8 cellular contexts compared by ENCODE assay signal in genomic region chr1:51330331-51331201, GRCh38. TPM values are rescaled to one million over a fixed set of nuclear protein-coding genes. Genes with fewer than 3 reads are reported as not detected.
DNase-seq lines count a peak whose midpoint lies in the region; ATAC-seq, FAIRE-seq and TF ChIP-seq lines count a peak whose summit lies in the region.

Gene TTC39A, minus strand, starts transcription at chr1:51330562. Its CDS starts 85 bp downstream, at chr1:51330477.

- DNase-seq in BJ (ENCODE audit: low read depth): no peak
- DNase-seq in HEK293T (ENCODE audit: extremely low spot score): peak; percentile 34
- peak; percentile 43 for DNase-seq in left kidney (ENCODE audit: low read depth, low spot score)
- peak; percentile 32 to 44 for DNase-seq in thyroid gland
- DNase-seq in HTR-8/SVneo (ENCODE audit: insufficient read length, low spot score): no peak
- no peak for DNase-seq in SKM-1 (lab: John Stamatoyannopoulos, UW; ENCODE audit: unreplicated experiment)

- 11 to 22% methylated on average over 11 to 22 of the region's 87 CpGs for WGBS in thyroid gland, 2 donors

- TF ChIP-seq CTCF in BJ (IDR thresholded peaks at IDR 0.05; ENCODE audit: insufficient read depth, low read depth, low read length) (no peak), brain (conservative IDR thresholded peaks at IDR 0.05) (no peak), thyroid gland (IDR thresholded peaks at IDR 0.05) (no peak)

- H3K4me3 ChIP-seq in BJ (ENCODE audit: low read depth, low read length) (peak within 1 kb of the TSS; percentile 29), thyroid gland (replicated peaks in 1 of 3) (peak within 1 kb of the TSS; percentile 3 to 44 (median 27))

- POLR2A ChIA-PET in BJ (lab: Charles Lee) (no interaction called here), HEK293T (lab: Yijun Ruan, JAX) (interaction anchor here (1.2 to 1.9 kb wide), 3 partner anchors 10 to 240 kb away, joined by 3 to 9 read pairs (median 5); partner anchors contain the start of gene RNF11)

- CTCF ChIA-PET in BJ (lab: Yijun Ruan, JAX): interaction anchor here (1.0 to 1.4 kb wide), 2 partner anchors 18 to 62 kb away, joined by 3 to 4 read pairs; no protein-coding TSS in a partner anchor
- CTCF ChIA-PET in HEK293T (lab: Yijun Ruan, JAX): interaction anchor here (0.5 kb wide), 2 partner anchors 10 to 132 kb away, joined by 3 to 4 read pairs; no protein-coding TSS in a partner anchor

- TF ChIP-seq POLR2A in thyroid gland (IDR thresholded peaks at IDR 0.05): peak in 1 of 2 donors; percentile 23

- H3K4me1 Mint-ChIP-seq in brain: peaks cover 15% of the 10 kb centered on the region

- no peaks in the 10 kb centered on the region for H3K36me3 Mint-ChIP-seq in brain

- intact Hi-C loops in thyroid gland (cut with DNase I): no loop called here

- peaks cover 0 to 8% (median 0%) of the 10 kb centered on the region in 5 experiments for H3K9me3 Mint-ChIP-seq in brain

- H3K9me3 ChIP-seq in thyroid gland: no peaks in the 10 kb centered on the region

- peak within 1 kb of the TSS; percentile 78 to 87 (median 82) for H3K4me3 Mint-ChIP-seq in brain

- H3K27me3 ChIP-seq in BJ (ENCODE audit: control insufficient read depth, insufficient read depth, low read length): no peaks in the 10 kb centered on the region
- no peaks in the 10 kb centered on the region for H3K27me3 ChIP-seq in thyroid gland

- peaks cover 17 to 19% of the 10 kb centered on the region in 2 donors for H3K4me1 ChIP-seq in thyroid gland

- H3K36me3 ChIP-seq in BJ (ENCODE audit: control insufficient read depth, insufficient read depth, low read length) (no peaks in the 10 kb centered on the region), thyroid gland (no peaks in the 10 kb centered on the region)

- H3K27ac Mint-ChIP-seq in brain: peak within 1 kb of the TSS; percentile 59 to 88 (median 74)

- no peak for ATAC-seq in HG03565 (IDR thresholded peaks at IDR 0.05; ENCODE audit: unreplicated experiment)

- peak within 1 kb of the TSS; percentile 37 to 72 (median 67) for H3K27ac ChIP-seq in thyroid gland

- H3K27me3 Mint-ChIP-seq in brain: peaks cover 22% of the 10 kb centered on the region

- no peak for FAIRE-seq in HTR-8/SVneo (lab: Jason Lieb, UNC)

TF ChIP-seq in HEK293T, 16 proteins besides CTCF, POLR2A, EP300 and RAD21:
- TF ChIP-seq FOXM1 (IDR thresholded peaks at IDR 0.05; ENCODE audit: borderline replicate concordance): 0 out of 2 replicates have a peak, but pooled peaks have one; percentile 14
- TF ChIP-seq SUZ12 (IDR thresholded peaks at IDR 0.05): no peak
- TF ChIP-seq L3MBTL2 (conservative IDR thresholded peaks at IDR 0.05): 0 out of 2 replicates have a peak, but pooled peaks have one; percentile 24
- no peak for TF ChIP-seq SP1 (IDR thresholded peaks at IDR 0.05)

RNA-seq across cellular contexts. Expression of gene TTC39A, which starts in this region (rescaled TPM):
- polyA plus RNA-seq in BJ (2011; rRNA removed) (0.43 and 0.47 TPM in 2 replicates), brain (ENCODE audit: insufficient read depth, low read depth, low replicate concordance) (4.8 TPM)
- polyA minus RNA-seq in BJ (2011; rRNA and poly(A)+ RNA removed): 0.21 and 0.57 TPM in 2 replicates
- 10 to 100 TPM; 13.6 to 56.0 (median 33.5) TPM for total RNA-seq in thyroid gland

Comparison
In these comparisons a context has a peak if more than half of its experiments do, and no peak if none do; other contexts are left out.
1. DNase-seq: peak in HEK293T (single experiment), left kidney (single experiment) and thyroid gland (2 of 2); none in BJ (single experiment), HTR-8/SVneo (single experiment) and SKM-1 (single experiment).